ENCODE assay signal across 9 cellular contexts in the genomic region with DNA sequence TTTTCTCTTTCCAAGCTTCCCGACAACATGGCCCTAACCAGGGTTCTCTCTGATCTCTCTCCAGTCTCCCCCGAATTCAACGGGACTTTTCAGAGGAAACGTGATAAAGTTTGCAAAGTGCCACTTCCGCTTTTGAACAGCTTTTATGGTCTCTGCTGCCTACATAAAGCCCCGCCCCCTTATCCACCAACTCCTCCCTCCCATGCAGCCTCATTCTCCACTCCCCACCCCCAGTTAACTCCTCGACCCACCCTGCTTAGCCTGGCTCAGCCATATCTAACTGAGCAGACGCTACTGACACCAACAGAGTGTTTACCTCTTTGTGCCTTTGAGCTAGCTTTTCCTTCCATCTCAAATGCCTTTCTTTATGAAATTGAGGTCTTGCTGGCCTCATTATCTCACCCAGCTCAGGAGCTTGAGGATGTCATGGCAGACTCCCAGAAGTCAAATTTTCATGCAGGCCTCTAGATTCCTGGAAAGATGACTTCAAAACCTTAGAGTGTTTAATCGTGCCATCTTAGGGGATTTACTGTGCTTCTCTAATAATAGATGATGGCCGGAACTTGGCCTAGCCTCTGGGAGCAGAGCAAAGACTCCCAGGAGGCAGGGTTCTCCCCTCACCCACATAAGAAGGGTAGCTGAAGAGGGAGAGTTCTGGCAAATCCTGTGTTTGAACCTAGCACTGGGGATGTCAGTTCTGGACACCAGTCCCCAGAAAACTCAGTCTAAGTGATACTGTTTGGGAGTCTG.
DNase-seq lines count a peak whose midpoint lies in the region; TF ChIP-seq lines count a peak whose summit lies in the region.
"Had no signal": no experiment of that assay in that cellular context is flagged by ENCODE, and none has a peak within 500 bp of the region (broad histone marks: within the 10 kb centered on the region; RNA-seq: fewer than 3 reads in every experiment).

No MANE protein-coding gene starts in this region.

- H3K27ac Mint-ChIP-seq in activated T-helper 2 cell treated with anti-CD3 and anti-CD28 coated beads, Interferon-gamma antibody, Interleukin-2, Interleukin-4, amounts not matched to agents 10 μg/mL and 5 μg/mL and 100 μg/mL, durations not matched to agents 14 hours and 24 hours and 36 hours, result peak overlapping the region; percentile 74

- H3K4me1 ChIP-seq in adrenal gland (replicated peaks in 1 of 2), result no peaks in the 10 kb centered on the region
- H3K4me1 ChIP-seq: A549 had no signal

- 63 to 69% (median 68%) methylated on average over 9 to 10 of the region's 10 CpGs for WGBS in adrenal gland, 4 donors

- H3K27me3 Mint-ChIP-seq in activated T-helper 2 cell treated with anti-CD3 and anti-CD28 coated beads, Interferon-gamma antibody, Interleukin-2, Interleukin-4, amounts not matched to agents 10 μg/mL and 5 μg/mL and 100 μg/mL, durations not matched to agents 14 hours and 24 hours and 36 hours (ENCODE audit: low read depth), result no peaks in the 10 kb centered on the region

- H3K4me3 Mint-ChIP-seq in activated T-helper 2 cell treated with anti-CD3 and anti-CD28 coated beads, Interferon-gamma antibody, Interleukin-2, Interleukin-4, amounts not matched to agents 10 μg/mL and 5 μg/mL and 100 μg/mL, durations not matched to agents 14 hours and 24 hours and 36 hours (ENCODE audit: low read depth), result peak overlapping the region; percentile 22

- no peaks in the 10 kb centered on the region for H3K36me3 Mint-ChIP-seq in activated T-helper 2 cell treated with anti-CD3 and anti-CD28 coated beads, Interferon-gamma antibody, Interleukin-2, Interleukin-4, amounts not matched to agents 10 μg/mL and 5 μg/mL and 100 μg/mL, durations not matched to agents 14 hours and 24 hours and 36 hours (ENCODE audit: low read depth)

- no peak overlapping the region for H3K4me3 ChIP-seq in adrenal gland
- H3K4me3 ChIP-seq: A549 had no signal

- H3K4me1 Mint-ChIP-seq in activated T-helper 2 cell treated with anti-CD3 and anti-CD28 coated beads, Interferon-gamma antibody, Interleukin-2, Interleukin-4, amounts not matched to agents 10 μg/mL and 5 μg/mL and 100 μg/mL, durations not matched to agents 14 hours and 24 hours and 36 hours (ENCODE audit: low read depth), result peaks cover 44% of the 10 kb centered on the region

- peak; percentile 14 for DNase-seq in activated gamma-delta T cell treated with Interleukin-2 at 50 U/mL for 16 hours
- DNase-seq in activated gamma-delta T cell (lab: John Stamatoyannopoulos, UW), result no peak
- peak; percentile 92 for DNase-seq in OCI-M1 (lab: John Stamatoyannopoulos, UW)
- DNase-seq in activated T-helper 2 cell treated with anti-CD3 and anti-CD28 coated beads, Interferon-gamma antibody, Interleukin-2, Interleukin-4, amounts not matched to agents 10 μg/mL and 5 μg/mL and 100 μg/mL, durations not matched to agents 14 hours and 24 hours and 36 hours (ENCODE audit: low spot score), result peak; percentile 39
- DNase-seq in stimulated activated CD4-positive, alpha-beta T cell treated with anti-CD3 and anti-CD28 coated beads, Interleukin-2, amount 100 ng/mL, for 48 hours, result peak; percentile 24 to 35
- DNase-seq in NCI-H748 (lab: John Stamatoyannopoulos, UW; ENCODE audit: unreplicated experiment), result no peak
- DNase-seq in DMS79 (lab: John Stamatoyannopoulos, UW), result no peak
- DNase-seq in adrenal gland, result no peak

- H3K27me3 ChIP-seq in adrenal gland, result peaks cover 17% of the 10 kb centered on the region

- intact Hi-C loops in activated T-helper 2 cell treated with anti-CD3 and anti-CD28 coated beads, Interferon-gamma antibody, Interleukin-2, Interleukin-4, amounts not matched to agents 10 μg/mL and 5 μg/mL and 100 μg/mL, durations not matched to agents 14 hours and 24 hours and 36 hours (cut with micrococcal nuclease), result loop anchor here (5.0 to 10.0 kb wide), 2 partner anchors 227 to 329 kb away; no protein-coding TSS in a partner anchor
- intact Hi-C loops in adrenal gland (cut with DNase I), result no loop called here

- no peak for TF ChIP-seq CTCF in adrenal gland (IDR thresholded peaks at IDR 0.05)

- peaks cover 3% of the 10 kb centered on the region for H3K9me3 Mint-ChIP-seq in activated T-helper 2 cell treated with anti-CD3 and anti-CD28 coated beads, Interferon-gamma antibody, Interleukin-2, Interleukin-4, amounts not matched to agents 10 μg/mL and 5 μg/mL and 100 μg/mL, durations not matched to agents 14 hours and 24 hours and 36 hours

- no peak overlapping the region for H3K27ac ChIP-seq in adrenal gland
- H3K27ac ChIP-seq: A549 had no signal

- no peaks in the 10 kb centered on the region for H3K36me3 ChIP-seq in adrenal gland (replicated peaks in 1 of 2)

- no peaks in the 10 kb centered on the region for H3K9me3 ChIP-seq in adrenal gland (replicated peaks in 1 of 3)
- H3K9me3 ChIP-seq: A549 had no signal

- no peak for TF ChIP-seq POLR2A in adrenal gland (IDR thresholded peaks at IDR 0.05)

Comparison
In these comparisons a context has a peak if more than half of its experiments do, and no peak if none do; other contexts are left out.
1. DNase-seq: peak in activated gamma-delta T cell treated with Interleukin-2 at 50 U/mL for 16 hours (single experiment), OCI-M1 (single experiment), activated T-helper 2 cell treated with anti-CD3 and anti-CD28 coated beads, Interferon-gamma antibody, Interleukin-2, Interleukin-4, amounts not matched to agents 10 μg/mL and 5 μg/mL and 100 μg/mL, durations not matched to agents 14 hours and 24 hours and 36 hours (single experiment) and stimulated activated CD4-positive, alpha-beta T cell treated with anti-CD3 and anti-CD28 coated beads, Interleukin-2, amount 100 ng/mL, for 48 hours (2 of 2); none in activated gamma-delta T cell (single experiment), NCI-H748 (single experiment), DMS79 (single experiment) and adrenal gland (0 of 7).